ENCODE assay signal across 14 cellular contexts in genomic region chr6:101722991-101723579, GRCh38.
DNase-seq lines count a peak whose midpoint lies in the region; ATAC-seq and TF ChIP-seq lines count a peak whose summit lies in the region.
"Had no signal": no experiment of that assay in that cellular context is flagged by ENCODE, and none has a peak within 500 bp of the region (broad histone marks: within the 10 kb centered on the region; RNA-seq: fewer than 3 reads in every experiment).

No MANE protein-coding gene starts in this region.

- no peaks in the 10 kb centered on the region for H4K20me1 ChIP-seq in fibroblast of lung (ENCODE audit: control insufficient read depth, extremely low read depth, insufficient read depth, low read length)

- H3K27ac ChIP-seq in RWPE1: no peak overlapping the region
- no peak overlapping the region for H3K27ac ChIP-seq in fibroblast of lung (ENCODE audit: insufficient read depth, low read length)

- no peaks in the 10 kb centered on the region for H3K9me3 ChIP-seq in fibroblast of lung (ENCODE audit: control insufficient read depth, insufficient read depth, low read depth, low read length)
- H3K9me3 ChIP-seq: mucosa of descending colon had no signal

- POLR2A ChIA-PET in RWPE1 (lab: Yijun Ruan, JAX; ENCODE audit: low non-redundant PET): no interaction called here

- no peaks in the 10 kb centered on the region for H3K27me3 ChIP-seq in fibroblast of lung (ENCODE audit: control insufficient read depth, insufficient read depth, low read length)

- no peak overlapping the region for H2AFZ ChIP-seq in fibroblast of lung (ENCODE audit: low read length)

- H3K4me1 ChIP-seq in fibroblast of lung (ENCODE audit: control insufficient read depth, extremely low read depth, insufficient read depth, low read length): peaks cover 4% of the 10 kb centered on the region

- H3K4me3 ChIP-seq in fibroblast of lung (replicated peaks in 1 of 4; ENCODE audit: control extremely low read depth in 1 of 4, insufficient read depth in 1 of 4, low read depth in 3 of 4, low read length in 4 of 4): no peak overlapping the region
- no peak overlapping the region for H3K4me3 ChIP-seq in skeletal muscle cell (ENCODE audit: low read depth, low read length)
- H3K4me3 ChIP-seq: mucosa of descending colon had no signal

- DNase-seq in GM04504 (ENCODE audit: low read depth) (peak; percentile 80), RWPE1 (ENCODE audit: low spot score) (peak; percentile 49), fibroblast of lung (ENCODE audit: low read depth in 2 of 2) (peak; percentile 89 to 97), skeletal muscle cell (ENCODE audit: low read depth) (peak; percentile 89), NCI-H146 (lab: John Stamatoyannopoulos, UW) (no peak), NCI-H187 treated with DMSO at 0.1 percent for 48 hours (lab: John Stamatoyannopoulos, UW) (no peak)
- DNase-seq in activated effector memory CD4-positive, alpha-beta T cell treated with Interleukin-2 at 50 U/mL for 16 hours: no peak
- DNase-seq: activated CD4-positive, alpha-beta T cell treated with anti-CD3 and anti-CD28 coated beads for 1 hour; activated T-cell treated with anti-CD3 and anti-CD28 coated beads, Interleukin-2, amount 50 U/mL, for 1 hour; anterior cingulate cortex; mucosa of descending colon; retina; substantia nigra had no signal

- H3K79me2 ChIP-seq in fibroblast of lung (ENCODE audit: control insufficient read depth, insufficient read depth, low read length): no peaks in the 10 kb centered on the region

- no peak for ATAC-seq in GM21786 (IDR thresholded peaks at IDR 0.05; ENCODE audit: unreplicated experiment)
- ATAC-seq: mucosa of descending colon had no signal

- peak overlapping the region; percentile 40 for H3K4me2 ChIP-seq in fibroblast of lung (ENCODE audit: extremely low read depth, insufficient read depth, low read length)

- CTCF ChIA-PET in RWPE1 (lab: Yijun Ruan, JAX): no interaction called here

- no peaks in the 10 kb centered on the region for H3K36me3 ChIP-seq in fibroblast of lung (ENCODE audit: control insufficient read depth, insufficient read depth, low read length)

- no peak overlapping the region for H3K9ac ChIP-seq in fibroblast of lung (ENCODE audit: insufficient read depth, low read length)

- TF ChIP-seq CTCF in RWPE1 (conservative IDR thresholded peaks at IDR 0.05; ENCODE audit: low read depth): no peak
- no peak for TF ChIP-seq CTCF in fibroblast of lung (conservative IDR thresholded peaks at IDR 0.05 in 1 of 2, IDR thresholded peaks at IDR 0.05 in 1 of 2; ENCODE audit: low read depth in 1 of 2, low read length in 2 of 2)

Comparison
In these comparisons a context has a peak if more than half of its experiments do, and no peak if none do; other contexts are left out.
1. DNase-seq: peak in GM04504 (single experiment), RWPE1 (single experiment), fibroblast of lung (2 of 2) and skeletal muscle cell (single experiment); none in NCI-H146 (single experiment), activated effector memory CD4-positive, alpha-beta T cell treated with Interleukin-2 at 50 U/mL for 16 hours (single experiment) and NCI-H187 treated with DMSO at 0.1 percent for 48 hours (single experiment).